11 cellular contexts compared by ENCODE assay signal in the genomic region with DNA sequence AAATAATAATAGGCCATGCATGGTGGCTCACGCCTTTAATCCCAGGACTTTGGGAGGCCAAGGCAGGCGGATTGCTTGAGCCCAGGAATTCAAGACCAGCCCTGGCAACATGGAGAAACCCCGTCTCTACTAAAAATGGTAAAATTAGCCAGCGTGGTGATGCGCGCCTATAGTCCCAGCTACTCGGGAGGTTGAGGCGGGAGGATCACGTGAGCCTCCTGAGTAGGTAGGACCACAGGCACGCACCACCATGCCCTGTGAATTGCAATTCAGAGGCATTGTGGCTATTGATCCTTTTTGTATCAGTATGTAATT. TPM values are rescaled to one million over a fixed set of nuclear protein-coding genes. Genes with fewer than 3 reads are reported as not detected.
DNase-seq lines count a peak whose midpoint lies in the region; ATAC-seq and TF ChIP-seq lines count a peak whose summit lies in the region.
"Had no signal": no experiment of that assay in that cellular context is flagged by ENCODE, and none has a peak within 500 bp of the region (broad histone marks: within the 10 kb centered on the region; RNA-seq: fewer than 3 reads in every experiment).

No MANE protein-coding gene starts in this region.

- H3K9me3 ChIP-seq in DOHH2 (ENCODE audit: control insufficient read depth, insufficient read depth, low read length) = no peaks in the 10 kb centered on the region
- H3K9me3 ChIP-seq in OCI-LY7 (ENCODE audit: low read length) = no peaks in the 10 kb centered on the region

- H3K27me3 ChIP-seq in DOHH2 (ENCODE audit: control insufficient read depth, low read length) (no peaks in the 10 kb centered on the region), dorsolateral prefrontal cortex (no peaks in the 10 kb centered on the region)

- H4K20me1 ChIP-seq in DOHH2 (ENCODE audit: control insufficient read depth, insufficient read depth, low read depth, low read length) (peaks cover 7% of the 10 kb centered on the region; the same call in 1 of the 2 replicates), OCI-LY7 (ENCODE audit: insufficient read depth, low read length) (peaks cover 33% of the 10 kb centered on the region)

- H3K9me2 ChIP-seq in DOHH2 (replicated peaks; ENCODE audit: control insufficient read depth, low read length) (no peaks in the 10 kb centered on the region), OCI-LY7 (ENCODE audit: insufficient read depth, low read length) (no peaks in the 10 kb centered on the region)

- no peak for ATAC-seq in GM18868 (IDR thresholded peaks at IDR 0.05; ENCODE audit: unreplicated experiment)

- no peak overlapping the region for H2AFZ ChIP-seq in OCI-LY7 (ENCODE audit: low read length)

- peak overlapping the region; percentile 90 for H3K4me3 ChIP-seq in DOHH2 (ENCODE audit: low read length)
- peak overlapping the region; percentile 72 for H3K4me3 ChIP-seq in OCI-LY7 (ENCODE audit: low read depth, low read length, poor library complexity, severe bottlenecking)
- peak overlapping the region in 21 of 59 donors; percentile 1 to 60 (median 23) for H3K4me3 ChIP-seq in dorsolateral prefrontal cortex
- H3K4me3 ChIP-seq in skin epidermis = peak overlapping the region; percentile 4 to 51 (median 36)

- no peak for DNase-seq in OCI-LY7 (ENCODE audit: low spot score)
- no peak for DNase-seq in dorsolateral prefrontal cortex
- DNase-seq in HEK293T (ENCODE audit: extremely low spot score) = no peak
- DNase-seq in mesenteric fat pad (ENCODE audit: low spot score) = no peak
- DNase-seq in HK-2 (ENCODE audit: unreplicated experiment) = no peak
- DNase-seq: HCEC 1CT had no signal

- intact Hi-C loops in OCI-LY7 (cut with micrococcal nuclease; ENCODE audit: unreplicated experiment) = loop anchor here (5.0 to 10.0 kb wide), 4 partner anchors 77 to 926 kb away; a partner anchor contains a TSS
- intact Hi-C loops in dorsolateral prefrontal cortex (cut with DNase I) = no loop called here

- H3K36me3 ChIP-seq in DOHH2 (ENCODE audit: control insufficient read depth, low read length) (peaks cover 74% of the 10 kb centered on the region), OCI-LY7 (ENCODE audit: insufficient read depth, low read length) (peaks cover 50% of the 10 kb centered on the region)

- BruUV-seq in OCI-LY7 (replicated peaks; lab: Mats Ljungman, UMichigan) = no TSS peak

- H3K27ac ChIP-seq in DOHH2 (ENCODE audit: low read depth, low read length) (peak overlapping the region; percentile 98), OCI-LY7 (ENCODE audit: low read depth, low read length, poor library complexity, severe bottlenecking) (peak overlapping the region; percentile 97), dorsolateral prefrontal cortex (peak overlapping the region in 30 of 59 donors; percentile 7 to 75 (median 43)), skin epidermis (peak overlapping the region in 19 of 21 experiments; percentile 33 to 95 (median 87))

- H3F3A ChIP-seq in DOHH2 (ENCODE audit: control insufficient read depth, insufficient read depth) = peaks cover 67% of the 10 kb centered on the region

- H3K4me1 ChIP-seq in DOHH2 (ENCODE audit: control insufficient read depth, low read length) = peaks cover 85% of the 10 kb centered on the region
- peaks cover 65% of the 10 kb centered on the region for H3K4me1 ChIP-seq in OCI-LY7 (ENCODE audit: insufficient read depth, low read length, poor library complexity, severe bottlenecking)

- POLR2A ChIA-PET in OCI-LY7 (lab: Charles Lee) (interaction anchor here (0.6 to 5.0 kb wide), 6 partner anchors 9 to 344 kb away, joined by 3 to 36 read pairs (median 4); a partner anchor contains a TSS), HEK293T (lab: Yijun Ruan, JAX) (no interaction called here)

- TF ChIP-seq CTCF in DOHH2 (IDR thresholded peaks at IDR 0.05; ENCODE audit: low read depth, low read length, poor library complexity, severe bottlenecking) (no peak), OCI-LY7 (conservative IDR thresholded peaks at IDR 0.05; ENCODE audit: low read length) (no peak), dorsolateral prefrontal cortex (IDR thresholded peaks at IDR 0.05 in 54 of 56, conservative IDR thresholded peaks at IDR 0.05 in 2 of 56; ENCODE audit: low read depth in 1 of 56, partially characterized antibody in 56 of 56) (no peak)

- CTCF ChIA-PET in OCI-LY7 (lab: Charles Lee; ENCODE audit: unreplicated experiment) (no interaction called here), HEK293T (lab: Yijun Ruan, JAX) (no interaction called here)

- H3K79me2 ChIP-seq in DOHH2 (ENCODE audit: control insufficient read depth, low read length) = peaks cover 77% of the 10 kb centered on the region
- H3K79me2 ChIP-seq in OCI-LY7 (ENCODE audit: insufficient read depth, low read depth, low read length) = peaks cover 73% of the 10 kb centered on the region

- H3K4me2 ChIP-seq in DOHH2 (ENCODE audit: low read length) (peak overlapping the region; percentile 98), OCI-LY7 (ENCODE audit: low read length) (peak overlapping the region; percentile 94)

TF ChIP-seq in HEK293T, 16 proteins besides CTCF, POLR2A, EP300 and RAD21:
- TF ChIP-seq, protein P1, sequence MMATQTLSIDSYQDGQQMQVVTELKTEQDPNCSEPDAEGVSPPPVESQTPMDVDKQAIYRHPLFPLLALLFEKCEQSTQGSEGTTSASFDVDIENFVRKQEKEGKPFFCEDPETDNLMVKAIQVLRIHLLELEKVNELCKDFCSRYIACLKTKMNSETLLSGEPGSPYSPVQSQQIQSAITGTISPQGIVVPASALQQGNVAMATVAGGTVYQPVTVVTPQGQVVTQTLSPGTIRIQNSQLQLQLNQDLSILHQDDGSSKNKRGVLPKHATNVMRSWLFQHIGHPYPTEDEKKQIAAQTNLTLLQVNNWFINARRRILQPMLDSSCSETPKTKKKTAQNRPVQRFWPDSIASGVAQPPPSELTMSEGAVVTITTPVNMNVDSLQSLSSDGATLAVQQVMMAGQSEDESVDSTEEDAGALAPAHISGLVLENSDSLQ (IDR thresholded peaks at IDR 0.05) = no peak
- TF ChIP-seq NFRKB (IDR thresholded peaks at IDR 0.05) (no peak), L3MBTL2 (conservative IDR thresholded peaks at IDR 0.05) (no peak), FOXA1 (IDR thresholded peaks at IDR 0.05) (no peak), TARDBP (IDR thresholded peaks at IDR 0.05) (no peak), HDGF (IDR thresholded peaks at IDR 0.05; ENCODE audit: borderline replicate concordance) (no peak), ZNF384 (IDR thresholded peaks at IDR 0.05) (no peak), SUZ12 (IDR thresholded peaks at IDR 0.05) (no peak), ELF4 (IDR thresholded peaks at IDR 0.05) (no peak), FOXK2 (IDR thresholded peaks at IDR 0.05) (no peak), BHLHE40 (IDR thresholded peaks at IDR 0.05; ENCODE audit: borderline replicate concordance) (no peak), FOXM1 (IDR thresholded peaks at IDR 0.05; ENCODE audit: borderline replicate concordance) (no peak), ARNT (IDR thresholded peaks at IDR 0.05) (no peak), SP1 (IDR thresholded peaks at IDR 0.05) (no peak), LEF1 (IDR thresholded peaks at IDR 0.05; ENCODE audit: borderline replicate concordance) (no peak), CTBP1 (IDR thresholded peaks at IDR 0.05; ENCODE audit: borderline replicate concordance) (no peak)

RNA-seq across cellular contexts. Expression of a gene that starts 2.3 kb away (rescaled TPM):
- total RNA-seq in OCI-LY7 (2014; rRNA removed; shearing (Covaris generic)) = 569 and 729 TPM in 2 replicates
- total RNA-seq in OCI-LY7 (2022) = 737 and 762 TPM in 2 replicates
- total RNA-seq in dorsolateral prefrontal cortex = 10 to 100 TPM in 119 of 120 experiments, 1 to 10 TPM in 1; 7.4 to 82.4 (median 22.5) TPM
- total RNA-seq in mesenteric fat pad = 136 TPM

RNA-seq across cellular contexts. Expression of a gene that starts 13.8 kb away (rescaled TPM):
- not detected in 2 replicates for total RNA-seq in OCI-LY7 (2014; rRNA removed; shearing (Covaris generic))
- not detected in 2 replicates for total RNA-seq in OCI-LY7 (2022)
- total RNA-seq in dorsolateral prefrontal cortex = 1 to 10 TPM in 47 of 120 experiments, under 1 TPM in 33, not detected in 40; 0.43 to 2.7 (median 1.2) TPM
- not detected for total RNA-seq in mesenteric fat pad
- total RNA-seq: astrocyte, Daoy had no signal

RNA-seq across cellular contexts. Expression of a gene that starts 20.7 kb away (rescaled TPM):
- total RNA-seq in OCI-LY7 (2014; rRNA removed; shearing (Covaris generic)) = 1.8 and 1.9 TPM in 2 replicates
- total RNA-seq in OCI-LY7 (2022) (1.7 and 3.3 TPM in 2 replicates), dorsolateral prefrontal cortex (under 1 TPM in 22 of 120 experiments, not detected in 98; 0.19 to 0.83 (median 0.38) TPM), mesenteric fat pad (0.87 TPM)
- total RNA-seq: Daoy had no signal

Comparison
In these comparisons a context has a peak if more than half of its experiments do, and no peak if none do; other contexts are left out.
1. H3K27ac ChIP-seq: peak in every context shown above with its lines; median percentile 98 in DOHH2; 97 in OCI-LY7; 87 in skin epidermis; 43 in dorsolateral prefrontal cortex.